Comparison of ENCODE assay signal across 26 cellular contexts in the genomic region with DNA sequence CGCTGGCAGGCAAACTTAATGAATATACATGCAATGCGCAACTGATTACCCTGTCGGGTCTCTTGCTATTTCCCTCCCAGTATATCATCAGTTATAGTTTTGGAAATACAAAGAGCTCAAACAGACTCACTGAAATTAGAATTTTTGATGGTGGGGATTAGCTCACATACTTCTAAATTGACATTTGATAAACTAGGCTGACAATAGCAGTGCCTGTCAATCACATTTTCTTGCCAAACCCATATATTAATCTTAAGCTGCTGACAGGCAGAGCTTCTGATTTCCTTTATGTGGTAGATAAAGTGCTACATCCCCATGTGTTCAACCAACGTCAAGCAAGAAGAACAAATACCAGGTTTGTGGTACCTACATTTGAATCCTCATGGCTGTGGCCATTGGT.
"Had no signal": no experiment of that assay in that cellular context is flagged by ENCODE, and none has a peak within 500 bp of the region (broad histone marks: within the 10 kb centered on the region; RNA-seq: fewer than 3 reads in every experiment).

No MANE protein-coding gene starts in this region.

- H3K27ac ChIP-seq: cardiac muscle cell, colonic mucosa, foreskin keratinocyte, gastrocnemius medialis, heart right ventricle, hepatocyte had no signal

- H3K27ac Mint-ChIP-seq: activated CD4-positive, alpha-beta T cell treated with anti-CD3 and anti-CD28 coated beads, Interleukin-2, amount 10 ng/mL, durations not matched to agents 7 days and 5 days; activated CD8-positive, alpha-beta T cell treated with anti-CD3 and anti-CD28 coated beads for 36 hours; activated naive CD8-positive, alpha-beta T cell; activated T-helper 17 cell treated with anti-CD3 and anti-CD28 coated beads, Interleukin-2, amount 50 U/mL, for 72 hours had no signal

- H3K79me2 ChIP-seq: hepatocyte had no signal

- H3K4me1 ChIP-seq: colonic mucosa had no signal

- H3K36me3 ChIP-seq: cardiac muscle cell, colonic mucosa, gastrocnemius medialis, heart right ventricle had no signal

- H3K4me3 ChIP-seq: cardiac muscle cell, colonic mucosa, gastrocnemius medialis, heart right ventricle, hepatocyte had no signal

- H3K27me3 Mint-ChIP-seq: activated CD4-positive, alpha-beta T cell treated with anti-CD3 and anti-CD28 coated beads, Interleukin-2, amount 10 ng/mL, durations not matched to agents 7 days and 5 days; activated CD8-positive, alpha-beta T cell treated with anti-CD3 and anti-CD28 coated beads for 36 hours; activated naive CD8-positive, alpha-beta T cell had no signal

- H3K9me3 Mint-ChIP-seq: activated CD4-positive, alpha-beta T cell treated with anti-CD3 and anti-CD28 coated beads, Interleukin-2, amount 10 ng/mL, durations not matched to agents 7 days and 5 days; activated T-cell treated with anti-CD3 and anti-CD28 coated beads, Interleukin-2, amount 50 U/mL, for 4 hours had no signal

- H3K4me1 Mint-ChIP-seq: activated CD4-positive, alpha-beta T cell treated with anti-CD3 and anti-CD28 coated beads, Interleukin-2, amount 10 ng/mL, durations not matched to agents 7 days and 5 days; activated T-helper 17 cell treated with anti-CD3 and anti-CD28 coated beads, Interleukin-2, amount 50 U/mL, for 72 hours had no signal

- DNase-seq: activated CD4-positive, alpha-beta T cell treated with anti-CD3 and anti-CD28 coated beads for 4 hours; activated CD4-positive, alpha-beta T cell treated with anti-CD3 and anti-CD28 coated beads, Interleukin-2, amount 10 ng/mL, durations not matched to agents 7 days and 5 days; activated CD4-positive, alpha-beta T cell treated with anti-CD3 and anti-CD28 coated beads, Interleukin-2, amount 50 U/mL, for 4 hours; activated CD4-positive, CD25-positive, alpha-beta regulatory T cell; activated CD4-positive, CD25-positive, alpha-beta regulatory T cell treated with anti-CD3 and anti-CD28 coated beads, Interleukin-2, amount 50 U/mL, for 72 hours; activated CD8-positive, alpha-beta memory T cell treated with anti-CD3 and anti-CD28 coated beads for 24 hours; activated CD8-positive, alpha-beta T cell treated with anti-CD3 and anti-CD28 coated beads for 36 hours; activated effector memory CD4-positive, alpha-beta T cell treated with Interleukin-2 at 50 U/mL for 16 hours; activated gamma-delta T cell treated with Interleukin-2 at 50 U/mL for 16 hours; activated naive CD4-positive, alpha-beta T cell treated with anti-CD3 and anti-CD28 coated beads, Interleukin-2, amount 50 U/mL, for 16 hours; activated naive CD4-positive, alpha-beta T cell treated with Interleukin-2 at 50 U/mL for 16 hours; activated T-cell treated with anti-CD3 and anti-CD28 coated beads, Interleukin-2, amount 50 U/mL, for 4 hours; amniotic stem cell; anterior cingulate cortex; central memory CD4-positive, alpha-beta T cell; cerebellar nuclear complex; colonic mucosa; effector CD8-positive, alpha-beta T cell; foreskin keratinocyte; gastrocnemius medialis; heart right ventricle; T-helper 2 cell had no signal

- H3K9me3 ChIP-seq: colonic mucosa, gastrocnemius medialis, heart right ventricle had no signal

- H3K36me3 Mint-ChIP-seq: activated naive CD8-positive, alpha-beta T cell had no signal

- H2AFZ ChIP-seq: hepatocyte had no signal

- H3K4me2 ChIP-seq: hepatocyte had no signal

- H3K27me3 ChIP-seq: cardiac muscle cell, colonic mucosa, foreskin keratinocyte, gastrocnemius medialis, heart right ventricle, hepatocyte had no signal

- H3K4me3 Mint-ChIP-seq: activated CD4-positive, alpha-beta T cell treated with anti-CD3 and anti-CD28 coated beads, Interleukin-2, amount 10 ng/mL, durations not matched to agents 7 days and 5 days; activated CD8-positive, alpha-beta T cell treated with anti-CD3 and anti-CD28 coated beads for 36 hours; activated naive CD8-positive, alpha-beta T cell; activated T-cell treated with anti-CD3 and anti-CD28 coated beads, Interleukin-2, amount 50 U/mL, for 4 hours; activated T-helper 17 cell treated with anti-CD3 and anti-CD28 coated beads, Interleukin-2, amount 50 U/mL, for 72 hours had no signal
